Comparison of ENCODE assay signal across 13 cellular contexts in the genomic region with DNA sequence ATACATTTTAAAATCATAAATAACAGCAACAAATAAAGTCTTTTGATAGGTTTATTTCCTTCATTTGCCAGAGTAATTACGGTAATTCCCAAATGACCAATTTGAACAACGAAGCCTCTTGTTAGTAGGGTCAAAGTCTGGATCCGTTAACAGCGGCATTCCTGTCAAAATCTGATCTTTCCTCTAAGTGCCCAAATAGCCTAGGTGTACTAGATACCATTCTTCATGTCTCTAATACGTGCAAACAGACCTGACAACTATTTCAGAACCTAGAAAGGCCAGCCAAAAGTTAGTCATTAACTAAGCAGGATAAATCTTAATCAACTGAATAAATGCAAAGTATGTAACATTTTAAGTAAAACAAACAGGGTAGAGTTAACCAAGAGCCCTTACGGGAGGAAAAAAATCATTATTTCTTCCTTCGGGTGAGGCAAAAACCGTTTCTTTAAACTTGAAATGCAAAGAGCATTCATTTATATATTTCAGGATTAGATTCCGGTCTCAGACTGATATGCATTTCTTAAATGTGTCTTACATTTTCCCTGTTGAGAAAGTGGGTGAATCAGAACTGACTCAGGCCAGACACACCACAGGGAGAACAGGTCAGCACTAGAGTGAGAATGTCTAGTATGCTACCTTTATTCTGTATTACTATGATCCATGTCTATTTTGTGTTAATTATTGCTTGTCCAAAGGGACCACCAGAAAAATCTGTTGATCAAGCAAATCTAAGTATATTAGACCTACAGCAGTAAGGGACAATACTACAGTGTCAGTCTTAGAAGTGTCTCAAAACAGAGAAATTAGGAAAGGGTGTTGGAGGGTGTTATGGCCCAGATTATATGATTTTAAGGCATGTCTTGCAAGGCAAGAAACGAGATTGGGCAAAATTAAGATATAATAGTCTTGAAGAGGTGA.
DNase-seq lines count a peak whose midpoint lies in the region; ATAC-seq and TF ChIP-seq lines count a peak whose summit lies in the region.
"Had no signal": no experiment of that assay in that cellular context is flagged by ENCODE, and none has a peak within 500 bp of the region (broad histone marks: within the 10 kb centered on the region; RNA-seq: fewer than 3 reads in every experiment).

No MANE protein-coding gene starts in this region.

- H3K79me1 ChIP-seq in IMR-90 (ENCODE audit: low read depth in 1 of 2, low read length in 2 of 2), result no peaks in the 10 kb centered on the region; a peak in 1 of 4 replicates

- no peak overlapping the region for H2AFZ ChIP-seq in IMR-90 (replicated peaks; ENCODE audit: low read length, poor library complexity)

- no peaks in the 10 kb centered on the region for H3K9me3 ChIP-seq in IMR-90 (ENCODE audit: control insufficient read depth, insufficient read depth, low read length)
- no peaks in the 10 kb centered on the region for H3K9me3 ChIP-seq in testis
- H3K9me3 ChIP-seq: mucosa of descending colon had no signal

- H3K4ac ChIP-seq in IMR-90 (ENCODE audit: low read depth, low read length), result peak overlapping the region; percentile 26; the same call in 1 of the 2 replicates

- H3K4me1 ChIP-seq in IMR-90 (ENCODE audit: control insufficient read depth, insufficient read depth, low read length), result peaks cover 11% of the 10 kb centered on the region
- H3K4me1 ChIP-seq in testis, result no peaks in the 10 kb centered on the region
- H3K4me1 ChIP-seq: tibial artery had no signal

- TF ChIP-seq CTCF in IMR-90 (conservative IDR thresholded peaks at IDR 0.05; ENCODE audit: low read depth, low read length) (no peak), brain microvascular endothelial cell (IDR thresholded peaks at IDR 0.05; ENCODE audit: low read depth, low read length, missing control alignments) (no peak), kidney epithelial cell (IDR thresholded peaks at IDR 0.05; ENCODE audit: insufficient read depth, low read length, poor library complexity, severe bottlenecking) (no peak), glutamatergic neuron (IDR thresholded peaks at IDR 0.05; ENCODE audit: partially characterized antibody, unreplicated experiment) (no peak), testis (IDR thresholded peaks at IDR 0.05) (no peak)

- H4K91ac ChIP-seq in IMR-90 (ENCODE audit: insufficient read depth, low read depth, low read length), result peak overlapping the region; percentile 48; the same call in 1 of the 2 replicates

- H2BK20ac ChIP-seq in IMR-90 (ENCODE audit: low read depth, low read length), result peak overlapping the region; percentile 91

- peak overlapping the region; percentile 32 to 35; a peak in 3 of 4 replicates for H4K8ac ChIP-seq in IMR-90 (ENCODE audit: low read depth in 2 of 2, low read length in 2 of 2)

- H3K27ac ChIP-seq in IMR-90 (ENCODE audit: insufficient read depth, low read length), result no peak overlapping the region
- H3K27ac ChIP-seq in brain microvascular endothelial cell, result peak overlapping the region; percentile 41
- H3K27ac ChIP-seq in testis, result no peak overlapping the region
- H3K27ac ChIP-seq: coronary artery, tibial artery had no signal

- dilution Hi-C loops in IMR-90 (cut with HindIII; ENCODE audit: low sequenced_read_pairs, unreplicated experiment), result no loop called here

- no peak overlapping the region for H3K27ac Mint-ChIP-seq in natural killer cell treated with Interleukin-12 subunit alpha and Interleukin-12 subunit beta and Interleukin-15 and Interleukin-18, amount 100 ng/mL, for 72 hours
- no peak overlapping the region for H3K27ac Mint-ChIP-seq in glutamatergic neuron (ENCODE audit: unreplicated experiment)

- H2BK120ac ChIP-seq in IMR-90 (ENCODE audit: low read depth, low read length), result peak overlapping the region; percentile 85

- H3K14ac ChIP-seq in IMR-90 (replicated peaks; ENCODE audit: low read depth, low read length), result peak overlapping the region; percentile 39; the same call in 1 of the 2 replicates

- no peaks in the 10 kb centered on the region for H3K36me3 Mint-ChIP-seq in natural killer cell treated with Interleukin-12 subunit alpha and Interleukin-12 subunit beta and Interleukin-15 and Interleukin-18, amount 100 ng/mL, for 72 hours
- H3K36me3 Mint-ChIP-seq in glutamatergic neuron (ENCODE audit: unreplicated experiment), result no peaks in the 10 kb centered on the region

- no TSS peak for BruUV-seq in IMR-90 (replicated peaks; lab: Mats Ljungman, UMichigan)

- POLR2A ChIA-PET in IMR-90 (lab: Charles Lee; ENCODE audit: unreplicated experiment), result no interaction called here

- peak overlapping the region; percentile 88 for H2BK5ac ChIP-seq in IMR-90 (ENCODE audit: low read depth, low read length, poor library complexity, severe bottlenecking)

- H3K23ac ChIP-seq in IMR-90 (ENCODE audit: low read depth, low read length), result 0 out of 2 replicates have a peak overlapping the region, but pooled peaks have one; percentile 1

- intact Hi-C loops in IMR-90 (cut with micrococcal nuclease) (no loop called here), testis (cut with DNase I; ENCODE audit: low total_unique reads) (no loop called here)

- DNase-seq in A172 (ENCODE audit: low spot score) (peak; percentile 55), IMR-90 (peak; percentile 86), brain microvascular endothelial cell (peak; percentile 84), kidney epithelial cell (ENCODE audit: low read depth) (peak; percentile 68), glutamatergic neuron (no peak), testis (no peak)
- no peak for DNase-seq in natural killer cell treated with Interleukin-12 subunit alpha and Interleukin-12 subunit beta and Interleukin-15 and Interleukin-18, amount 100 ng/mL, for 72 hours (ENCODE audit: low spot score)
- DNase-seq: mucosa of descending colon, NCI-H1417, NCI-H82, tibial artery had no signal

- peak; percentile 19; the same call in 1 of the 2 replicates for TF ChIP-seq RAD21 in IMR-90 (IDR thresholded peaks at IDR 0.05; ENCODE audit: low read length)

- H3K4me3 ChIP-seq in IMR-90 (ENCODE audit: insufficient read depth, low read depth, low read length) (no peak overlapping the region), brain microvascular endothelial cell (ENCODE audit: low read depth, low read length) (no peak overlapping the region), kidney epithelial cell (ENCODE audit: low read depth, low read length) (no peak overlapping the region), testis (no peak overlapping the region)
- H3K4me3 ChIP-seq: coronary artery, mucosa of descending colon, tibial artery had no signal

- H4K20me1 ChIP-seq in IMR-90 (ENCODE audit: insufficient read depth, low read length), result no peaks in the 10 kb centered on the region

- peak overlapping the region; percentile 45; the same call in 1 of the 2 replicates for H4K5ac ChIP-seq in IMR-90 (ENCODE audit: low read depth, low read length)

- H3K56ac ChIP-seq in IMR-90 (ENCODE audit: extremely low read depth, insufficient read depth, low read length), result peak overlapping the region; percentile 19; the same call in 1 of the 2 replicates

- peak overlapping the region; percentile 80; the same call in 1 of the 3 replicates for H2BK15ac ChIP-seq in IMR-90 (ENCODE audit: low read depth, low read length)

- H3K4me3 Mint-ChIP-seq in natural killer cell treated with Interleukin-12 subunit alpha and Interleukin-12 subunit beta and Interleukin-15 and Interleukin-18, amount 100 ng/mL, for 72 hours, result no peak overlapping the region
- H3K4me3 Mint-ChIP-seq in glutamatergic neuron (ENCODE audit: unreplicated experiment), result no peak overlapping the region

- H3K36me3 ChIP-seq in IMR-90 (ENCODE audit: control insufficient read depth, insufficient read depth, low read length), result no peaks in the 10 kb centered on the region
- H3K36me3 ChIP-seq in brain microvascular endothelial cell (replicated peaks), result no peaks in the 10 kb centered on the region
- H3K36me3 ChIP-seq in kidney epithelial cell (ENCODE audit: control insufficient read depth, insufficient read depth, low read length), result no peaks in the 10 kb centered on the region
- no peaks in the 10 kb centered on the region for H3K36me3 ChIP-seq in testis (ENCODE audit: low read depth, missing control alignments)
- H3K36me3 ChIP-seq: tibial artery had no signal

- ATAC-seq in IMR-90 (ENCODE audit: low read depth) (peak; percentile 92), GM21717 (IDR thresholded peaks at IDR 0.05; ENCODE audit: unreplicated experiment) (no peak)
- ATAC-seq in natural killer cell treated with Interleukin-12 subunit alpha and Interleukin-12 subunit beta and Interleukin-15 and Interleukin-18, amount 100 ng/mL, for 72 hours, result no peak
- ATAC-seq: mucosa of descending colon had no signal

- WGBS in IMR-90 (ENCODE audit: extremely low coverage in 2 of 2, insufficient read length in 1 of 2), 2 experiments, result no CpG with 5 or more reads among the region's 10 CpGs
- 80% methylated on average over 10 of the region's 10 CpGs for whole genome bisulfite sequencing in testis, 2 donors

- peak overlapping the region; percentile 95; the same call in 1 of the 2 replicates for H2AK5ac ChIP-seq in IMR-90 (ENCODE audit: low read depth, low read length)

- H3K4me2 ChIP-seq in IMR-90 (ENCODE audit: low read depth, low read length), result peak overlapping the region; percentile 55; the same call in 1 of the 2 replicates

- CTCF ChIA-PET in IMR-90 (lab: Yijun Ruan, JAX), result no interaction called here

- H3K27me3 Mint-ChIP-seq in natural killer cell treated with Interleukin-12 subunit alpha and Interleukin-12 subunit beta and Interleukin-15 and Interleukin-18, amount 100 ng/mL, for 72 hours, result peaks cover 6 to 27% of the 10 kb centered on the region in 2 donors
- peaks cover 3% of the 10 kb centered on the region for H3K27me3 Mint-ChIP-seq in glutamatergic neuron (ENCODE audit: unreplicated experiment)

- H3K9me3 Mint-ChIP-seq in natural killer cell treated with Interleukin-12 subunit alpha and Interleukin-12 subunit beta and Interleukin-15 and Interleukin-18, amount 100 ng/mL, for 72 hours, result no peaks in the 10 kb centered on the region
- peaks cover 2% of the 10 kb centered on the region for H3K9me3 Mint-ChIP-seq in glutamatergic neuron (ENCODE audit: unreplicated experiment)

- H3K9ac ChIP-seq in IMR-90 (ENCODE audit: low read depth, low read length), result no peak overlapping the region

- no peak for TF ChIP-seq POLR2A in IMR-90 (IDR thresholded peaks at IDR 0.05; ENCODE audit: low read depth, low read length)
- no peak for TF ChIP-seq POLR2A in testis (IDR thresholded peaks at IDR 0.05)

- in situ Hi-C loops in IMR-90 (cut with MboI; ENCODE audit: low sequenced_read_pairs) (no loop called here), brain microvascular endothelial cell (cut with HindIII; ENCODE audit: low pct_ligation_motif_present, low sequenced_read_pairs) (no loop called here)

- H3K27me3 ChIP-seq in IMR-90 (ENCODE audit: control insufficient read depth, insufficient read depth, low read length) (no peaks in the 10 kb centered on the region), brain microvascular endothelial cell (replicated peaks) (no peaks in the 10 kb centered on the region), kidney epithelial cell (ENCODE audit: control insufficient read depth, insufficient read depth, low read length) (no peaks in the 10 kb centered on the region), testis (no peaks in the 10 kb centered on the region)
- H3K27me3 ChIP-seq: tibial artery had no signal

- no peaks in the 10 kb centered on the region for H3K4me1 Mint-ChIP-seq in natural killer cell treated with Interleukin-12 subunit alpha and Interleukin-12 subunit beta and Interleukin-15 and Interleukin-18, amount 100 ng/mL, for 72 hours (ENCODE audit: low read depth in 2 of 2)
- peaks cover 4% of the 10 kb centered on the region for H3K4me1 Mint-ChIP-seq in glutamatergic neuron (ENCODE audit: low read depth, unreplicated experiment)

- H2AK9ac ChIP-seq in IMR-90 (replicated peaks; ENCODE audit: low read depth, low read length, poor library complexity), result no peak overlapping the region

- peak overlapping the region; percentile 66; the same call in 1 of the 2 replicates for H3K18ac ChIP-seq in IMR-90 (ENCODE audit: low read depth, low read length)

- peaks cover 18% of the 10 kb centered on the region for H3K9me1 ChIP-seq in IMR-90 (ENCODE audit: insufficient read depth, low read length)

Comparison
In these comparisons a context has a peak if more than half of its experiments do, and no peak if none do; other contexts are left out.
1. DNase-seq: peak in A172 (single experiment), IMR-90 (single experiment), brain microvascular endothelial cell (single experiment) and kidney epithelial cell (single experiment); none in natural killer cell treated with Interleukin-12 subunit alpha and Interleukin-12 subunit beta and Interleukin-15 and Interleukin-18, amount 100 ng/mL, for 72 hours (single experiment), glutamatergic neuron (single experiment) and testis (single experiment).